Comparison of ENCODE assay signal across 15 cellular contexts in the genomic region with DNA sequence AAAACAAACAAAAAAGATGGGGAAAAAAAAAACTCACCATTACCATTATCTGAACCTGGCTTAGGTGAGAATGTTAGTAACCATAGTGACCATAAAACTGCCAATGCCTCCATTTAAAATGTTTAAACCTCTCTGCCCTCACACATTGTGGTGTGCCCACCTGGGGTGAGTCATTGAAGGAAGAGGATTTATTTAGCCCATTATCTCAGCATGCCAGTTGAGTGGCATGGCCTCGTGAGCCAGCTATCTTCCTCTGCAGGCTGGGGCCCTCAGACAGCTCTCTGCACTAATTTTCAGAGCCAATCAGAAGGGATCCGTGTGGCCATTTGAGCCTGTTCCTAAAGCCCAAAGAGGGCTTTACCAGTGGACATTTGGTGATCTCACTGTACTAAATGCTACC.
"Had no signal": no experiment of that assay in that cellular context is flagged by ENCODE, and none has a peak within 500 bp of the region (broad histone marks: within the 10 kb centered on the region; RNA-seq: fewer than 3 reads in every experiment).

No MANE protein-coding gene starts in this region.

- H3K36me3 ChIP-seq: adrenal gland, colonic mucosa, upper lobe of right lung had no signal

- H3K9me3 ChIP-seq: adrenal gland, colonic mucosa, testis, upper lobe of right lung had no signal

- H3K4me3 Mint-ChIP-seq: activated CD4-positive, alpha-beta T cell treated with anti-CD3 and anti-CD28 coated beads, Interleukin-2, amount 10 ng/mL, durations not matched to agents 7 days and 5 days; activated naive CD4-positive, alpha-beta T cell treated with anti-CD3 and anti-CD28 coated beads, Interleukin-2, amount 10 ng/mL, durations not matched to agents 7 days and 5 days; activated T-helper 17 cell treated with anti-CD3 and anti-CD28 coated beads, Interleukin-2, amount 50 U/mL, for 72 hours; mesothelial cell of epicardium; stimulated activated naive CD8-positive, alpha-beta T cell treated with anti-CD3 and anti-CD28 coated beads, Interleukin-15, amount 100 ng/mL, for 72 hours had no signal

- H3K36me3 Mint-ChIP-seq: activated naive CD4-positive, alpha-beta T cell treated with anti-CD3 and anti-CD28 coated beads, Interleukin-2, amount 10 ng/mL, durations not matched to agents 7 days and 5 days; mesothelial cell of epicardium had no signal

- H3K27me3 Mint-ChIP-seq: activated CD4-positive, alpha-beta T cell treated with anti-CD3 and anti-CD28 coated beads, Interleukin-2, amount 10 ng/mL, durations not matched to agents 7 days and 5 days; activated naive CD4-positive, alpha-beta T cell treated with anti-CD3 and anti-CD28 coated beads, Interleukin-2, amount 10 ng/mL, durations not matched to agents 7 days and 5 days; activated T-helper 17 cell treated with anti-CD3 and anti-CD28 coated beads, Interleukin-2, amount 50 U/mL, for 72 hours; stimulated activated naive CD8-positive, alpha-beta T cell treated with anti-CD3 and anti-CD28 coated beads, Interleukin-15, amount 100 ng/mL, for 72 hours had no signal

- H3K27ac Mint-ChIP-seq: activated CD4-positive, alpha-beta T cell treated with anti-CD3 and anti-CD28 coated beads, Interleukin-2, amount 10 ng/mL, durations not matched to agents 7 days and 5 days; activated naive CD4-positive, alpha-beta T cell treated with anti-CD3 and anti-CD28 coated beads, Interleukin-2, amount 10 ng/mL, durations not matched to agents 7 days and 5 days; activated T-helper 17 cell treated with anti-CD3 and anti-CD28 coated beads, Interleukin-2, amount 50 U/mL, for 72 hours; mesothelial cell of epicardium; stimulated activated naive CD8-positive, alpha-beta T cell treated with anti-CD3 and anti-CD28 coated beads, Interleukin-15, amount 100 ng/mL, for 72 hours had no signal

- ATAC-seq: activated T-helper 17 cell treated with anti-CD3 and anti-CD28 coated beads, Interleukin-2, amount 50 U/mL, for 72 hours; stimulated activated naive CD8-positive, alpha-beta T cell treated with anti-CD3 and anti-CD28 coated beads, Interleukin-15, amount 100 ng/mL, for 72 hours; upper lobe of right lung had no signal

- H3K4me1 Mint-ChIP-seq: activated CD4-positive, alpha-beta T cell treated with anti-CD3 and anti-CD28 coated beads, Interleukin-2, amount 10 ng/mL, durations not matched to agents 7 days and 5 days; activated naive CD4-positive, alpha-beta T cell treated with anti-CD3 and anti-CD28 coated beads, Interleukin-2, amount 10 ng/mL, durations not matched to agents 7 days and 5 days; activated T-helper 17 cell treated with anti-CD3 and anti-CD28 coated beads, Interleukin-2, amount 50 U/mL, for 72 hours; mesothelial cell of epicardium; stimulated activated naive CD8-positive, alpha-beta T cell treated with anti-CD3 and anti-CD28 coated beads, Interleukin-15, amount 100 ng/mL, for 72 hours had no signal

- H3K4me1 ChIP-seq: adrenal gland, colonic mucosa, testis, upper lobe of right lung had no signal

- H3K9me3 Mint-ChIP-seq: activated CD4-positive, alpha-beta T cell treated with anti-CD3 and anti-CD28 coated beads, Interleukin-2, amount 10 ng/mL, durations not matched to agents 7 days and 5 days; activated naive CD4-positive, alpha-beta T cell treated with anti-CD3 and anti-CD28 coated beads, Interleukin-2, amount 10 ng/mL, durations not matched to agents 7 days and 5 days; activated T-helper 17 cell treated with anti-CD3 and anti-CD28 coated beads, Interleukin-2, amount 50 U/mL, for 72 hours; mesothelial cell of epicardium; stimulated activated naive CD8-positive, alpha-beta T cell treated with anti-CD3 and anti-CD28 coated beads, Interleukin-15, amount 100 ng/mL, for 72 hours had no signal

- DNase-seq: activated CD4-positive, alpha-beta T cell treated with anti-CD3 and anti-CD28 coated beads, Interleukin-2, amount 10 ng/mL, durations not matched to agents 7 days and 5 days; activated CD4-positive, CD25-positive, alpha-beta regulatory T cell; activated CD8-positive, alpha-beta memory T cell treated with anti-CD3 and anti-CD28 coated beads for 24 hours; activated naive CD4-positive, alpha-beta T cell treated with anti-CD3 and anti-CD28 coated beads, Interleukin-2, amount 10 ng/mL, durations not matched to agents 7 days and 5 days; adrenal gland; colonic mucosa; effector CD8-positive, alpha-beta T cell; islet precursor cell; retina; stimulated activated CD4-positive, alpha-beta T cell treated with anti-CD3 and anti-CD28 coated beads, Interleukin-4, amount 100 ng/mL, for 24 hours; stimulated activated naive CD8-positive, alpha-beta T cell treated with anti-CD3 and anti-CD28 coated beads, Interleukin-15, amount 100 ng/mL, for 72 hours; testis; upper lobe of right lung had no signal

- H3K27ac ChIP-seq: adrenal gland, colonic mucosa, testis, upper lobe of right lung had no signal

- H3K4me3 ChIP-seq: adrenal gland, colonic mucosa, testis, upper lobe of right lung had no signal

- H3K27me3 ChIP-seq: adrenal gland, colonic mucosa, testis, upper lobe of right lung had no signal
